Comparison of ENCODE assay signal across 8 cellular contexts in genomic region chr6:157379656-157380457, GRCh38. TPM values are rescaled to one million over a fixed set of nuclear protein-coding genes. Genes with fewer than 3 reads are reported as not detected.
DNase-seq lines count a peak whose midpoint lies in the region; ATAC-seq lines count a peak whose summit lies in the region.

No MANE protein-coding gene starts in this region.

- peak overlapping the region; percentile 87 for H3K4me3 ChIP-seq in GM08714 (ENCODE audit: low read length)

- H3K4me1 Mint-ChIP-seq in activated naive CD4-positive, alpha-beta T cell treated with anti-CD3 and anti-CD28 coated beads, Interleukin-2, amount 10 ng/mL, durations not matched to agents 7 days and 5 days = peaks cover 20% of the 10 kb centered on the region

- DNase-seq in NCI-H1048 (lab: John Stamatoyannopoulos, UW) (peak; percentile 70), SK-N-DZ (ENCODE audit: low spot score) (peak; percentile 94), globus pallidus (ENCODE audit: low spot score) (peak; percentile 94), nucleus accumbens (lab: John Stamatoyannopoulos, UW) (peak; percentile 58 to 96 (median 88)), superior temporal gyrus (ENCODE audit: extremely low spot score) (peak; percentile 95)
- DNase-seq in activated naive CD4-positive, alpha-beta T cell treated with anti-CD3 and anti-CD28 coated beads, Interleukin-2, amount 10 ng/mL, durations not matched to agents 7 days and 5 days = peak; percentile 94

- peak overlapping the region; percentile 84 for H3K27ac Mint-ChIP-seq in activated naive CD4-positive, alpha-beta T cell treated with anti-CD3 and anti-CD28 coated beads, Interleukin-2, amount 10 ng/mL, durations not matched to agents 7 days and 5 days

- H3K9me3 Mint-ChIP-seq in activated naive CD4-positive, alpha-beta T cell treated with anti-CD3 and anti-CD28 coated beads, Interleukin-2, amount 10 ng/mL, durations not matched to agents 7 days and 5 days = no peaks in the 10 kb centered on the region

- ATAC-seq in HG02610 (IDR thresholded peaks at IDR 0.05; ENCODE audit: unreplicated experiment) = peak; percentile 71

- CTCF ChIA-PET in activated naive CD4-positive, alpha-beta T cell treated with anti-CD3 and anti-CD28 coated beads, Interleukin-2, amount 10 ng/mL, durations not matched to agents 7 days and 5 days (lab: Charles Lee) = interaction anchor here (0.9 to 2.0 kb wide), 3 partner anchors 11 to 57 kb away, joined by 3 to 6 read pairs (median 4); partner anchors contain the start of gene TMEM242

- H3K4me3 Mint-ChIP-seq in activated naive CD4-positive, alpha-beta T cell treated with anti-CD3 and anti-CD28 coated beads, Interleukin-2, amount 10 ng/mL, durations not matched to agents 7 days and 5 days = peak overlapping the region; percentile 79

- H3K27me3 Mint-ChIP-seq in activated naive CD4-positive, alpha-beta T cell treated with anti-CD3 and anti-CD28 coated beads, Interleukin-2, amount 10 ng/mL, durations not matched to agents 7 days and 5 days = peaks cover 40% of the 10 kb centered on the region

- H3K36me3 Mint-ChIP-seq in activated naive CD4-positive, alpha-beta T cell treated with anti-CD3 and anti-CD28 coated beads, Interleukin-2, amount 10 ng/mL, durations not matched to agents 7 days and 5 days = peaks cover 2% of the 10 kb centered on the region

RNA-seq across cellular contexts. Expression of gene ZDHHC14, which starts 1.1 kb away (rescaled TPM):
- 5.5 and 5.8 TPM in 2 replicates for polyA plus RNA-seq in SK-N-DZ (2014; cell fraction: cytosol; rRNA removed)
- 5.4 and 6.8 TPM in 2 replicates for polyA plus RNA-seq in SK-N-DZ (2014; cell fraction: nucleus; rRNA removed)

RNA-seq across cellular contexts. Expression of gene TMEM242, which starts 56.5 kb away (rescaled TPM):
- polyA plus RNA-seq in SK-N-DZ (2014; cell fraction: cytosol; rRNA removed) = 7.6 and 8.4 TPM in 2 replicates
- 1.9 and 8.0 TPM in 2 replicates for polyA plus RNA-seq in SK-N-DZ (2014; cell fraction: nucleus; rRNA removed)

Comparison
In these comparisons a context has a peak if more than half of its experiments do, and no peak if none do; other contexts are left out.
1. Peak in every context shown above with its lines: DNase-seq, ATAC-seq and H3K4me3 ChIP-seq.